Comparison of ENCODE assay signal across 17 cellular contexts in the genomic region with DNA sequence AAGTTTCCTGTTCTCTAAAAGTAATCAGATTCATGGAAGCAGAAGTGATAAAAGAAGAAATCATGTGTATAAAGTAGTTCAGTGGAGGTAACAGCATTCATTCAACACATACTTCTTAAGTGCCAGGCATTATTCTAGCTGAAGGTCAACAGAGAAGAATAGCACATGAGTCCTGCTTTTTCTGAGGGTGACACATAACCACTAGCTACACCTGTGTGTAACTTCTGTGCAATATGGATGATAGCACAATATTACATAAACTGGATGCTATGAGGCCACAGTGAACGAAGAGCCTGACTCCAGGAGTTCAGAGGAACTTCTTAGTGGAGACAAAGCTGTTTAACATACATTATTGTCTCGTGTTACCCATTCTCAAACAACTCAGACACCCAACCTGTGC.
DNase-seq lines count a peak whose midpoint lies in the region; ATAC-seq and TF ChIP-seq lines count a peak whose summit lies in the region.
"Had no signal": no experiment of that assay in that cellular context is flagged by ENCODE, and none has a peak within 500 bp of the region (broad histone marks: within the 10 kb centered on the region; RNA-seq: fewer than 3 reads in every experiment).

No MANE protein-coding gene starts in this region.

- peaks cover 16% of the 10 kb centered on the region for H3F3A ChIP-seq in PC-9 (ENCODE audit: insufficient read depth, low read depth)

- H3K36me3 ChIP-seq in ACC112 (ENCODE audit: insufficient read depth, low read length) (no peaks in the 10 kb centered on the region), PC-9 (ENCODE audit: low read depth) (no peaks in the 10 kb centered on the region)
- no peaks in the 10 kb centered on the region for H3K36me3 ChIP-seq in CD8-positive, alpha-beta T cell (ENCODE audit: insufficient read depth, low read length)

- H3K36me3 Mint-ChIP-seq in CD8-positive, alpha-beta T cell = no peaks in the 10 kb centered on the region
- H3K36me3 Mint-ChIP-seq: naive thymus-derived CD8-positive, alpha-beta T cell had no signal

- H3K4me3 ChIP-seq in ACC112 (ENCODE audit: low read depth, low read length) = peak overlapping the region; percentile 56
- no peak overlapping the region for H3K4me3 ChIP-seq in PC-9
- no peak overlapping the region for H3K4me3 ChIP-seq in CD8-positive, alpha-beta T cell (ENCODE audit: low read depth, low read length)

- no peak for TF ChIP-seq CTCF in PC-9 (conservative IDR thresholded peaks at IDR 0.05)
- TF ChIP-seq CTCF in CD8-positive, alpha-beta T cell (IDR thresholded peaks at IDR 0.05) = no peak

- DNase-seq in PC-9 (peak in 1 of 2 experiments; percentile 48), epithelial cell of prostate (ENCODE audit: low read depth, low spot score) (no peak), myocyte (ENCODE audit: low read depth) (peak; percentile 67), SW480 (ENCODE audit: low spot score) (no peak), NCI-H510A treated with DMSO at 0.1 percent for 48 hours (lab: John Stamatoyannopoulos, UW) (no peak), OCI-M2 (lab: John Stamatoyannopoulos, UW; ENCODE audit: unreplicated experiment) (no peak)
- DNase-seq in CD8-positive, alpha-beta T cell = no peak
- DNase-seq: activated CD4-positive, alpha-beta T cell treated with anti-CD3 and anti-CD28 coated beads for 48 hours; activated naive CD4-positive, alpha-beta T cell; GOT3; Kasumi-1; naive thymus-derived CD8-positive, alpha-beta T cell; NCI-H1417 treated with DMSO at 0.1 percent for 48 hours; NCI-H2171 treated with DMSO at 0.1 percent for 48 hours; stimulated activated naive CD8-positive, alpha-beta T cell treated with anti-CD3 and anti-CD28 coated beads, Interleukin-15, amount 100 ng/mL, for 72 hours; T1000 had no signal

- no peak overlapping the region for H3K27ac Mint-ChIP-seq in CD8-positive, alpha-beta T cell
- H3K27ac Mint-ChIP-seq: naive thymus-derived CD8-positive, alpha-beta T cell; stimulated activated naive CD8-positive, alpha-beta T cell treated with anti-CD3 and anti-CD28 coated beads, Interleukin-15, amount 100 ng/mL, for 72 hours had no signal

- POLR2A ChIA-PET in PC-9 (lab: Charles Lee; ENCODE audit: unreplicated experiment) = no interaction called here
- POLR2A ChIA-PET in CD8-positive, alpha-beta T cell (lab: Charles Lee) = no interaction called here

- H3K27ac ChIP-seq in ACC112 (ENCODE audit: low read depth, low read length) (peak overlapping the region; percentile 61), PC-9 (peak overlapping the region; percentile 60), epithelial cell of prostate (peak overlapping the region; percentile 61)
- H3K27ac ChIP-seq in CD8-positive, alpha-beta T cell (ENCODE audit: low read depth, low read length) = no peak overlapping the region

- H3K27me3 ChIP-seq in ACC112 (ENCODE audit: insufficient read depth, low read length) (no peaks in the 10 kb centered on the region), PC-9 (ENCODE audit: insufficient read depth, low read depth) (no peaks in the 10 kb centered on the region)
- H3K27me3 ChIP-seq in CD8-positive, alpha-beta T cell (ENCODE audit: insufficient read depth, low read length) = no peaks in the 10 kb centered on the region

- H3K4me1 ChIP-seq in ACC112 (ENCODE audit: control insufficient read depth, insufficient read depth, low read length, unreplicated experiment) = peaks cover 32% of the 10 kb centered on the region
- H3K4me1 ChIP-seq in PC-9 (replicated peaks; ENCODE audit: insufficient read depth) = peaks cover 34% of the 10 kb centered on the region
- H3K4me1 ChIP-seq in CD8-positive, alpha-beta T cell (ENCODE audit: insufficient read depth, low read length) = no peaks in the 10 kb centered on the region

- H3K4me3 Mint-ChIP-seq in CD8-positive, alpha-beta T cell = no peak overlapping the region
- H3K4me3 Mint-ChIP-seq: naive thymus-derived CD8-positive, alpha-beta T cell; stimulated activated naive CD8-positive, alpha-beta T cell treated with anti-CD3 and anti-CD28 coated beads, Interleukin-15, amount 100 ng/mL, for 72 hours had no signal

- no peaks in the 10 kb centered on the region for H4K20me1 ChIP-seq in PC-9 (ENCODE audit: insufficient read depth)

- CTCF ChIA-PET in PC-9 (lab: Charles Lee) = interaction anchor here (1.1 kb wide), 1 partner anchor 23 kb away, joined by 6 read pairs; no protein-coding TSS in a partner anchor
- CTCF ChIA-PET in CD8-positive, alpha-beta T cell (lab: Charles Lee) = interaction anchor here (1.1 kb wide), 1 partner anchor 12 kb away, joined by 3 read pairs; no protein-coding TSS in a partner anchor

- peak overlapping the region; percentile 45 for H3K4me2 ChIP-seq in PC-9

- no peaks in the 10 kb centered on the region for H3K9me2 ChIP-seq in PC-9 (ENCODE audit: insufficient read depth)

- H3K27me3 Mint-ChIP-seq in CD8-positive, alpha-beta T cell (ENCODE audit: low read depth) = peaks cover 6% of the 10 kb centered on the region
- H3K27me3 Mint-ChIP-seq: stimulated activated naive CD8-positive, alpha-beta T cell treated with anti-CD3 and anti-CD28 coated beads, Interleukin-15, amount 100 ng/mL, for 72 hours had no signal

- no peaks in the 10 kb centered on the region for H3K9me3 Mint-ChIP-seq in CD8-positive, alpha-beta T cell
- H3K9me3 Mint-ChIP-seq: naive thymus-derived CD8-positive, alpha-beta T cell; stimulated activated naive CD8-positive, alpha-beta T cell treated with anti-CD3 and anti-CD28 coated beads, Interleukin-15, amount 100 ng/mL, for 72 hours had no signal

- intact Hi-C loops in PC-9 (cut with micrococcal nuclease; ENCODE audit: unreplicated experiment) = loop anchor here (2.0 to 10.0 kb wide), 3 partner anchors 14 to 530 kb away; no protein-coding TSS in a partner anchor
- intact Hi-C loops in CD8-positive, alpha-beta T cell (cut with DNase I, micrococcal nuclease) = no loop called here

- H2AFZ ChIP-seq in ACC112 (ENCODE audit: low read length, unreplicated experiment) = no peak overlapping the region
- H2AFZ ChIP-seq in PC-9 = no peak overlapping the region

- ATAC-seq in CD8-positive, alpha-beta T cell = no peak
- ATAC-seq: naive thymus-derived CD8-positive, alpha-beta T cell; stimulated activated naive CD8-positive, alpha-beta T cell treated with anti-CD3 and anti-CD28 coated beads, Interleukin-15, amount 100 ng/mL, for 72 hours had no signal

- H3K9me3 ChIP-seq in PC-9 (ENCODE audit: insufficient read depth, low read depth) = no peaks in the 10 kb centered on the region
- H3K9me3 ChIP-seq in CD8-positive, alpha-beta T cell (ENCODE audit: low read length) = no peaks in the 10 kb centered on the region

- no peaks in the 10 kb centered on the region for H3K4me1 Mint-ChIP-seq in CD8-positive, alpha-beta T cell (ENCODE audit: low read depth)
- H3K4me1 Mint-ChIP-seq: naive thymus-derived CD8-positive, alpha-beta T cell; stimulated activated naive CD8-positive, alpha-beta T cell treated with anti-CD3 and anti-CD28 coated beads, Interleukin-15, amount 100 ng/mL, for 72 hours had no signal

- BruUV-seq in PC-9 (replicated peaks; lab: Mats Ljungman, UMichigan) = TSS peak; percentile 83

- H3K79me2 ChIP-seq in ACC112 (ENCODE audit: control insufficient read depth, insufficient read depth, low read length, unreplicated experiment) (no peaks in the 10 kb centered on the region), PC-9 (ENCODE audit: low read depth) (no peaks in the 10 kb centered on the region)
